In the genomic region with DNA sequence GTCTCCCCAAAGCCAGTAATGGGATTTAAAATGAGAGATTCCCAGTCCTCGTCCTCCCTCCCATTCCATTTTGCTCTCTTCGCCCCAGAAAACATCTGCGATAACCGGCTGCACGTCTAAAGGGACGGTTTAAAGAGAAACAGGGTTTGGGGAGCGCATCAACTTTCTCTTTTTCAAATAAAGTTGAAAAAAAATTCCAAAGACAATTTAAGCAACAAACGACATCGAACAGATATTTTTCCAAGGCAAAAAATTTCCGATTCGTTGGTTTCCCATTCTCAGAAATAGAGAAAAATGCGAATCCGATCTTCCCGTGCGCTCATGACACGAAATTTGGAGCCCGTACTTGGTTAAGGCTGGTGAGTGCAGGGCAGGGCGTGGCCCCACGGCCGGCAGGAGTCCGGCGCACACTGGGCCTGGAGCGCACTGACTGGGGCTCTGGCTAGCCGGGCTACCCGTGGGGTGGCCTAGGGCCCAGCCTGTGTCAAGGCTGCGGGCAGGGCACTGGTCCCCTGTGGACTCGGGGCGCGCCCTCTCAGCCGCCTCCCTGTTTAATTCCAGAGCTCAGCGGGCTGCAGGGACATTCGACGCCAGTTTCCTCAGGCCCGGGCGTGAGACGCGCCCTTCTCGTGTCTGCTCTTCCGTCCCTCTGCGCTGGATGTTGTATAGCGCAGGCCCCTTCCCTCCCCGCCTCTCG, we compare ENCODE assay signal across 1 cellular context.
TF ChIP-seq lines count a peak whose summit lies in the region.

No MANE protein-coding gene starts in this region.

TF ChIP-seq in GM23338, 12 proteins besides CTCF, POLR2A, EP300 and RAD21:
- TF ChIP-seq, protein P1, sequence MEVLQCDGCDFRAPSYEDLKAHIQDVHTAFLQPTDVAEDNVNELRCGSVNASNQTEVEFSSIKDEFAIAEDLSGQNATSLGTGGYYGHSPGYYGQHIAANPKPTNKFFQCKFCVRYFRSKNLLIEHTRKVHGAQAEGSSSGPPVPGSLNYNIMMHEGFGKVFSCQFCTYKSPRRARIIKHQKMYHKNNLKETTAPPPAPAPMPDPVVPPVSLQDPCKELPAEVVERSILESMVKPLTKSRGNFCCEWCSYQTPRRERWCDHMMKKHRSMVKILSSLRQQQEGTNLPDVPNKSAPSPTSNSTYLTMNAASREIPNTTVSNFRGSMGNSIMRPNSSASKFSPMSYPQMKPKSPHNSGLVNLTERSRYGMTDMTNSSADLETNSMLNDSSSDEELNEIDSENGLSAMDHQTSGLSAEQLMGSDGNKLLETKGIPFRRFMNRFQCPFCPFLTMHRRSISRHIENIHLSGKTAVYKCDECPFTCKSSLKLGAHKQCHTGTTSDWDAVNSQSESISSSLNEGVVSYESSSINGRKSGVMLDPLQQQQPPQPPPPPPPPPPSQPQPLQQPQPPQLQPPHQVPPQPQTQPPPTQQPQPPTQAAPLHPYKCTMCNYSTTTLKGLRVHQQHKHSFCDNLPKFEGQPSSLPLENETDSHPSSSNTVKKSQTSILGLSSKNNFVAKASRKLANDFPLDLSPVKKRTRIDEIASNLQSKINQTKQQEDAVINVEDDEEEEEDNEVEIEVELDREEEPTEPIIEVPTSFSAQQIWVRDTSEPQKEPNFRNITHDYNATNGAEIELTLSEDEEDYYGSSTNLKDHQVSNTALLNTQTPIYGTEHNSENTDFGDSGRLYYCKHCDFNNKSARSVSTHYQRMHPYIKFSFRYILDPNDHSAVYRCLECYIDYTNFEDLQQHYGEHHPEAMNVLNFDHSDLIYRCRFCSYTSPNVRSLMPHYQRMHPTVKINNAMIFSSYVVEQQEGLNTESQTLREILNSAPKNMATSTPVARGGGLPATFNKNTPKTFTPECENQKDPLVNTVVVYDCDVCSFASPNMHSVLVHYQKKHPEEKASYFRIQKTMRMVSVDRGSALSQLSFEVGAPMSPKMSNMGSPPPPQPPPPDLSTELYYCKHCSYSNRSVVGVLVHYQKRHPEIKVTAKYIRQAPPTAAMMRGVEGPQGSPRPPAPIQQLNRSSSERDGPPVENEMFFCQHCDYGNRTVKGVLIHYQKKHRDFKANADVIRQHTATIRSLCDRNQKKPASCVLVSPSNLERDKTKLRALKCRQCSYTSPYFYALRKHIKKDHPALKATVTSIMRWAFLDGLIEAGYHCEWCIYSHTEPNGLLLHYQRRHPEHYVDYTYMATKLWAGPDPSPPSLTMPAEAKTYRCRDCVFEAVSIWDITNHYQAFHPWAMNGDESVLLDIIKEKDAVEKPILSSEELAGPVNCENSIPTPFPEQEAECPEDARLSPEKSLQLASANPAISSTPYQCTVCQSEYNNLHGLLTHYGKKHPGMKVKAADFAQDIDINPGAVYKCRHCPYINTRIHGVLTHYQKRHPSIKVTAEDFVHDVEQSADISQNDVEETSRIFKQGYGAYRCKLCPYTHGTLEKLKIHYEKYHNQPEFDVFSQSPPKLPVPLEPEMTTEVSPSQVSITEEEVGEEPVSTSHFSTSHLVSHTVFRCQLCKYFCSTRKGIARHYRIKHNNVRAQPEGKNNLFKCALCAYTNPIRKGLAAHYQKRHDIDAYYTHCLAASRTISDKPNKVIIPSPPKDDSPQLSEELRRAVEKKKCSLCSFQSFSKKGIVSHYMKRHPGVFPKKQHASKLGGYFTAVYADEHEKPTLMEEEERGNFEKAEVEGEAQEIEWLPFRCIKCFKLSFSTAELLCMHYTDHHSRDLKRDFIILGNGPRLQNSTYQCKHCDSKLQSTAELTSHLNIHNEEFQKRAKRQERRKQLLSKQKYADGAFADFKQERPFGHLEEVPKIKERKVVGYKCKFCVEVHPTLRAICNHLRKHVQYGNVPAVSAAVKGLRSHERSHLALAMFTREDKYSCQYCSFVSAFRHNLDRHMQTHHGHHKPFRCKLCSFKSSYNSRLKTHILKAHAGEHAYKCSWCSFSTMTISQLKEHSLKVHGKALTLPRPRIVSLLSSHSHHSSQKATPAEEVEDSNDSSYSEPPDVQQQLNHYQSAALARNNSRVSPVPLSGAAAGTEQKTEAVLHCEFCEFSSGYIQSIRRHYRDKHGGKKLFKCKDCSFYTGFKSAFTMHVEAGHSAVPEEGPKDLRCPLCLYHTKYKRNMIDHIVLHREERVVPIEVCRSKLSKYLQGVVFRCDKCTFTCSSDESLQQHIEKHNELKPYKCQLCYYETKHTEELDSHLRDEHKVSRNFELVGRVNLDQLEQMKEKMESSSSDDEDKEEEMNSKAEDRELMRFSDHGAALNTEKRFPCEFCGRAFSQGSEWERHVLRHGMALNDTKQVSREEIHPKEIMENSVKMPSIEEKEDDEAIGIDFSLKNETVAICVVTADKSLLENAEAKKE (CRISPR knock-in tag; IDR thresholded peaks at IDR 0.05), result no peak
- peak; percentile 37 for TF ChIP-seq EZH2phosphoT487 (IDR thresholded peaks at IDR 0.05; ENCODE audit: unreplicated experiment)
- TF ChIP-seq CREB1 (CRISPR knock-in tag; IDR thresholded peaks at IDR 0.05; ENCODE audit: low read depth), result no peak
- TF ChIP-seq, protein P2, sequence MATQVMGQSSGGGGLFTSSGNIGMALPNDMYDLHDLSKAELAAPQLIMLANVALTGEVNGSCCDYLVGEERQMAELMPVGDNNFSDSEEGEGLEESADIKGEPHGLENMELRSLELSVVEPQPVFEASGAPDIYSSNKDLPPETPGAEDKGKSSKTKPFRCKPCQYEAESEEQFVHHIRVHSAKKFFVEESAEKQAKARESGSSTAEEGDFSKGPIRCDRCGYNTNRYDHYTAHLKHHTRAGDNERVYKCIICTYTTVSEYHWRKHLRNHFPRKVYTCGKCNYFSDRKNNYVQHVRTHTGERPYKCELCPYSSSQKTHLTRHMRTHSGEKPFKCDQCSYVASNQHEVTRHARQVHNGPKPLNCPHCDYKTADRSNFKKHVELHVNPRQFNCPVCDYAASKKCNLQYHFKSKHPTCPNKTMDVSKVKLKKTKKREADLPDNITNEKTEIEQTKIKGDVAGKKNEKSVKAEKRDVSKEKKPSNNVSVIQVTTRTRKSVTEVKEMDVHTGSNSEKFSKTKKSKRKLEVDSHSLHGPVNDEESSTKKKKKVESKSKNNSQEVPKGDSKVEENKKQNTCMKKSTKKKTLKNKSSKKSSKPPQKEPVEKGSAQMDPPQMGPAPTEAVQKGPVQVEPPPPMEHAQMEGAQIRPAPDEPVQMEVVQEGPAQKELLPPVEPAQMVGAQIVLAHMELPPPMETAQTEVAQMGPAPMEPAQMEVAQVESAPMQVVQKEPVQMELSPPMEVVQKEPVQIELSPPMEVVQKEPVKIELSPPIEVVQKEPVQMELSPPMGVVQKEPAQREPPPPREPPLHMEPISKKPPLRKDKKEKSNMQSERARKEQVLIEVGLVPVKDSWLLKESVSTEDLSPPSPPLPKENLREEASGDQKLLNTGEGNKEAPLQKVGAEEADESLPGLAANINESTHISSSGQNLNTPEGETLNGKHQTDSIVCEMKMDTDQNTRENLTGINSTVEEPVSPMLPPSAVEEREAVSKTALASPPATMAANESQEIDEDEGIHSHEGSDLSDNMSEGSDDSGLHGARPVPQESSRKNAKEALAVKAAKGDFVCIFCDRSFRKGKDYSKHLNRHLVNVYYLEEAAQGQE (IDR thresholded peaks at IDR 0.05; ENCODE audit: unreplicated experiment), result no peak
- TF ChIP-seq ZNF114 (CRISPR knock-in tag; IDR thresholded peaks at IDR 0.05), result no peak
- TF ChIP-seq, protein P3, sequence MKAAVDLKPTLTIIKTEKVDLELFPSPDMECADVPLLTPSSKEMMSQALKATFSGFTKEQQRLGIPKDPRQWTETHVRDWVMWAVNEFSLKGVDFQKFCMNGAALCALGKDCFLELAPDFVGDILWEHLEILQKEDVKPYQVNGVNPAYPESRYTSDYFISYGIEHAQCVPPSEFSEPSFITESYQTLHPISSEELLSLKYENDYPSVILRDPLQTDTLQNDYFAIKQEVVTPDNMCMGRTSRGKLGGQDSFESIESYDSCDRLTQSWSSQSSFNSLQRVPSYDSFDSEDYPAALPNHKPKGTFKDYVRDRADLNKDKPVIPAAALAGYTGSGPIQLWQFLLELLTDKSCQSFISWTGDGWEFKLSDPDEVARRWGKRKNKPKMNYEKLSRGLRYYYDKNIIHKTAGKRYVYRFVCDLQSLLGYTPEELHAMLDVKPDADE (IDR thresholded peaks at IDR 0.05), result no peak
- TF ChIP-seq JUNB (IDR thresholded peaks at IDR 0.05; ENCODE audit: unreplicated experiment), result no peak
- peak; percentile 92 for TF ChIP-seq EZH2 (IDR thresholded peaks at IDR 0.05; ENCODE audit: low read depth, unreplicated experiment)
TF ChIP-seq in GM23338: peak in this region for 2.
